8 cellular contexts compared by ENCODE assay signal in the genomic region with DNA sequence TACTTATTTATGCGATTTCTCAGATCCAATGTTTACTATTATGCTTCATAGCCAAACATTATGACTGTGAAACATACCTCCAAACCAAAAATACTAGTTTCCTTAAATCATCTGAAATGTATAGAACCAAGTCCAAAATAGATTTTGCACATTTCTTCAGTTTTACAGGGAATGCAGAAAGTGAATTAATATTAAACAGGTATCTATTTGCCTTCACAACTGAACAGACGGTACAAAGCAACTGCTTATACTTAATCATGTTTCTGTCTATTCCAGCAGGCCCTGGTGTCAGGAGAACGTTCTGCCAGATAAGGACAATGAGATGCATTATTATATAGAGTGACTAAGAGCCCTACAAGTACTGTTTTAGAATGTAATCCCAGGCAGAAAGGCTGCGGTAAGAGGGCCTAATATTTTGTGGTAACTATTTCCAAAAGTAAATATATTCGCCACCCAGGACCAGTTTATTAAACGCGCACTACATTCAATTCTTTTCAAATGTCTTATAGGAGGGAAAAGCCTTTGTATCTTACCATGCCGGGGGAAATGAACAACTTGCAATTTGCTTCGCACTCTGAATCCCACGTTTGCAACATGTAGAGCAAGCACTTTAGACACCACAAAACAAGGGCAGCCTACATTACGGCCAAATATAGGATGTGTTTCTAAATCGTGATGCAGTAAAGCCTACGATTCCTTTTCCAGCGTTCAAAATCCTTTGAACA. TPM values are rescaled to one million over a fixed set of nuclear protein-coding genes. Genes with fewer than 3 reads are reported as not detected.
A peak's percentile ranks its signal among the peaks of the same experiment; 100 is the strongest.
DNase-seq lines count a peak whose midpoint lies in the region; ATAC-seq and TF ChIP-seq lines count a peak whose summit lies in the region.

No MANE protein-coding gene starts in this region.

- peaks cover 0 to 5% of the 10 kb centered on the region in 2 donors for H3K27me3 Mint-ChIP-seq in CD8-positive, alpha-beta memory T cell
- H3K27me3 Mint-ChIP-seq in IgD-negative memory B cell: no peaks in the 10 kb centered on the region

- no peak for DNase-seq in CD8-positive, alpha-beta memory T cell
- no peak for DNase-seq in retinal pigment epithelial cell (ENCODE audit: low read depth)
- no peak for DNase-seq in GM19238 (ENCODE audit: insufficient read length, low spot score)
- no peak for DNase-seq in left lobe of liver (ENCODE audit: low spot score)

- peak overlapping the region; percentile 84 to 95 (median 92) for H3K4me3 Mint-ChIP-seq in CD8-positive, alpha-beta memory T cell
- peak overlapping the region; percentile 96 to 99 (median 98) for H3K4me3 Mint-ChIP-seq in IgD-negative memory B cell

- no peaks in the 10 kb centered on the region for H3K36me3 ChIP-seq in CD8-positive, alpha-beta memory T cell (ENCODE audit: insufficient read depth, low read length)
- H3K36me3 ChIP-seq in gastroesophageal sphincter: no peaks in the 10 kb centered on the region

- ATAC-seq in gastroesophageal sphincter (no peak), HG02981 (IDR thresholded peaks at IDR 0.05; ENCODE audit: unreplicated experiment) (no peak), left lobe of liver (no peak)

- H3K27me3 ChIP-seq in CD8-positive, alpha-beta memory T cell (ENCODE audit: insufficient read depth, low read length, poor library complexity, severe bottlenecking): no peaks in the 10 kb centered on the region
- no peaks in the 10 kb centered on the region for H3K27me3 ChIP-seq in gastroesophageal sphincter

- H3K27ac ChIP-seq in CD8-positive, alpha-beta memory T cell (ENCODE audit: low read depth, low read length): peak overlapping the region; percentile 80
- peak overlapping the region; percentile 87 for H3K27ac ChIP-seq in VCaP
- peak overlapping the region; percentile 91 to 100 (median 99) for H3K27ac ChIP-seq in gastroesophageal sphincter

- H3K36me3 Mint-ChIP-seq in CD8-positive, alpha-beta memory T cell: peaks cover 0 to 6% (median 0%) of the 10 kb centered on the region in 3 donors
- no peaks in the 10 kb centered on the region for H3K36me3 Mint-ChIP-seq in IgD-negative memory B cell

- peaks cover 27 to 35% (median 35%) of the 10 kb centered on the region in 3 donors for H3K4me1 Mint-ChIP-seq in CD8-positive, alpha-beta memory T cell
- peaks cover 37 to 53% (median 43%) of the 10 kb centered on the region in 3 donors for H3K4me1 Mint-ChIP-seq in IgD-negative memory B cell

- peak overlapping the region; percentile 53 to 97 (median 88) for H3K27ac Mint-ChIP-seq in CD8-positive, alpha-beta memory T cell
- peak overlapping the region; percentile 74 to 97 (median 92) for H3K27ac Mint-ChIP-seq in IgD-negative memory B cell

- 3 to 7% methylated on average over 14 of the region's 14 CpGs for WGBS in gastroesophageal sphincter (ENCODE audit: low coverage in 1 of 2), 2 donors

- no peaks in the 10 kb centered on the region for H3K9me3 Mint-ChIP-seq in CD8-positive, alpha-beta memory T cell
- H3K9me3 Mint-ChIP-seq in IgD-negative memory B cell: no peaks in the 10 kb centered on the region

- H3K4me1 ChIP-seq in CD8-positive, alpha-beta memory T cell (ENCODE audit: insufficient read depth, low read length): peaks cover 11% of the 10 kb centered on the region
- peaks cover 3 to 54% (median 15%) of the 10 kb centered on the region in 3 donors for H3K4me1 ChIP-seq in gastroesophageal sphincter

- TF ChIP-seq POLR2A in gastroesophageal sphincter (IDR thresholded peaks at IDR 0.05): no peak

- no peak for TF ChIP-seq EP300 in gastroesophageal sphincter (IDR thresholded peaks at IDR 0.05)

- no peaks in the 10 kb centered on the region for H3K9me3 ChIP-seq in CD8-positive, alpha-beta memory T cell (ENCODE audit: low read length)
- no peaks in the 10 kb centered on the region for H3K9me3 ChIP-seq in gastroesophageal sphincter

- H3K4me3 ChIP-seq in CD8-positive, alpha-beta memory T cell (ENCODE audit: low read length): peak overlapping the region; percentile 65
- H3K4me3 ChIP-seq in gastroesophageal sphincter: peak overlapping the region; percentile 68 to 88
- H3K4me3 ChIP-seq in retinal pigment epithelial cell (ENCODE audit: low read length): peak overlapping the region; percentile 64

- CTCF ChIA-PET in CD8-positive, alpha-beta memory T cell (lab: Charles Lee): interaction anchor here (1.0 kb wide), 1 partner anchor 65 kb away, joined by 5 read pairs; no protein-coding TSS in a partner anchor

- no peak for TF ChIP-seq CTCF in VCaP (conservative IDR thresholded peaks at IDR 0.05)
- TF ChIP-seq CTCF in gastroesophageal sphincter (IDR thresholded peaks at IDR 0.05): no peak
- no peak for TF ChIP-seq CTCF in retinal pigment epithelial cell (conservative IDR thresholded peaks at IDR 0.05; ENCODE audit: low read depth, low read length)

- POLR2A ChIA-PET in CD8-positive, alpha-beta memory T cell (lab: Charles Lee): no interaction called here

RNA-seq across cellular contexts. Expression of a gene that starts 1.5 kb away (rescaled TPM):
- 10 to 100 TPM; 45.8 to 49.1 TPM for total RNA-seq in CD8-positive, alpha-beta memory T cell
- polyA plus RNA-seq in CD8-positive, alpha-beta memory T cell: 10.5 TPM
- 71.8 TPM for polyA plus RNA-seq in IgD-negative memory B cell
- total RNA-seq in gastroesophageal sphincter (100 to 1,000 TPM; 277 to 473 (median 342) TPM), left lobe of liver (39.2 TPM)
